Comparison of ENCODE assay signal across 11 cellular contexts in genomic region chr9:129867138-129868032, GRCh38. TPM values are rescaled to one million over a fixed set of nuclear protein-coding genes. Genes with fewer than 3 reads are reported as not detected.
DNase-seq lines count a peak whose midpoint lies in the region; ATAC-seq and TF ChIP-seq lines count a peak whose summit lies in the region.
"Had no signal": no experiment of that assay in that cellular context is flagged by ENCODE, and none has a peak within 500 bp of the region (broad histone marks: within the 10 kb centered on the region; RNA-seq: fewer than 3 reads in every experiment).

No MANE protein-coding gene starts in this region.

- no peak overlapping the region for H3K27ac ChIP-seq in endodermal cell (ENCODE audit: low read depth, low read length)

- H3K4me3 Mint-ChIP-seq in endodermal cell: no peak overlapping the region

- 80 to 89% methylated on average over 14 to 18 of the region's 18 CpGs for WGBS in endodermal cell (ENCODE audit: insufficient coverage in 1 of 2, insufficient read length in 1 of 2), 2 experiments

- peak; percentile 34 to 49 for DNase-seq in stimulated activated CD4-positive, alpha-beta T cell treated with anti-CD3 and anti-CD28 coated beads, Interleukin-2, amount 100 ng/mL, for 24 hours
- no peak for DNase-seq in stimulated activated CD4-positive, alpha-beta T cell treated with anti-CD3 and anti-CD28 coated beads, Interleukin-4, amount 100 ng/mL, for 1 hour
- DNase-seq in activated CD4-positive, alpha-beta T cell treated with anti-CD3 and anti-CD28 coated beads, Interleukin-2, amount 50 U/mL, for 48 hours: peak; percentile 36 to 41
- DNase-seq in endodermal cell (peak; percentile 77), DMS79 treated with DMSO at 0.1 percent for 48 hours (lab: John Stamatoyannopoulos, UW) (no peak), cortex of kidney (lab: John Stamatoyannopoulos, UW) (no peak)
- DNase-seq: BE2C, NCI-H2107, T1000 had no signal

- no peaks in the 10 kb centered on the region for H3K27me3 ChIP-seq in endodermal cell (ENCODE audit: control insufficient read depth, insufficient read depth, low read length, poor library complexity, severe bottlenecking)
- H3K27me3 ChIP-seq: BE2C had no signal

- no peaks in the 10 kb centered on the region for H3K9me3 ChIP-seq in endodermal cell (ENCODE audit: control insufficient read depth, low read length)
- H3K9me3 ChIP-seq: BE2C had no signal

- no peak overlapping the region for H3K27ac Mint-ChIP-seq in endodermal cell

- no peaks in the 10 kb centered on the region for H3K9me3 Mint-ChIP-seq in endodermal cell

- H3K4me1 ChIP-seq in endodermal cell (ENCODE audit: control insufficient read depth, insufficient read depth, low read length): no peaks in the 10 kb centered on the region

- ATAC-seq in HG02840 (IDR thresholded peaks at IDR 0.05; ENCODE audit: low FRiP score, unreplicated experiment) (no peak), GM19395 (IDR thresholded peaks at IDR 0.05; ENCODE audit: unreplicated experiment) (no peak)

- no peaks in the 10 kb centered on the region for H3K4me1 Mint-ChIP-seq in endodermal cell

- no peaks in the 10 kb centered on the region for H3K27me3 Mint-ChIP-seq in endodermal cell (ENCODE audit: insufficient read depth)

- H3K9ac ChIP-seq in endodermal cell (ENCODE audit: extremely low read depth, low read length, poor library complexity, severe bottlenecking): no peak overlapping the region

- H3K4me3 ChIP-seq in endodermal cell (ENCODE audit: low read length): no peak overlapping the region

- TF ChIP-seq CTCF in endodermal cell (conservative IDR thresholded peaks at IDR 0.05): peak; percentile 42

- H3K36me3 ChIP-seq in endodermal cell (ENCODE audit: control insufficient read depth, insufficient read depth, low read length): peaks cover 9% of the 10 kb centered on the region

- peaks cover 26% of the 10 kb centered on the region for H3K36me3 Mint-ChIP-seq in endodermal cell (ENCODE audit: low read depth)

RNA-seq across cellular contexts. Expression of gene USP20, which starts 32.1 kb away (rescaled TPM):
- 10 to 100 TPM; 24.4 to 25.8 TPM for total RNA-seq in endodermal cell
- 23.8 TPM for polyA plus RNA-seq in endodermal cell (2013, experiment 1 of 2)
- 20.7 TPM for polyA plus RNA-seq in endodermal cell (2013, experiment 2 of 2)

RNA-seq across cellular contexts. Expression of gene C9orf78, which starts 32.3 kb away (rescaled TPM):
- total RNA-seq in endodermal cell: 10 to 100 TPM; 29.9 to 34.1 TPM
- 42.8 TPM for polyA plus RNA-seq in endodermal cell (2013, experiment 1 of 2)
- 38.7 TPM for polyA plus RNA-seq in endodermal cell (2013, experiment 2 of 2)

RNA-seq across cellular contexts. Expression of gene TOR1A, which starts 43.4 kb away (rescaled TPM):
- 10 to 100 TPM; 48.4 to 49.9 TPM for total RNA-seq in endodermal cell
- polyA plus RNA-seq in endodermal cell (2013, experiment 1 of 2): 40.8 TPM
- 38.2 TPM for polyA plus RNA-seq in endodermal cell (2013, experiment 2 of 2)

Comparison
In these comparisons a context has a peak if more than half of its experiments do, and no peak if none do; other contexts are left out.
1. DNase-seq: peak in stimulated activated CD4-positive, alpha-beta T cell treated with anti-CD3 and anti-CD28 coated beads, Interleukin-2, amount 100 ng/mL, for 24 hours (2 of 2), activated CD4-positive, alpha-beta T cell treated with anti-CD3 and anti-CD28 coated beads, Interleukin-2, amount 50 U/mL, for 48 hours (2 of 2) and endodermal cell (single experiment); none in stimulated activated CD4-positive, alpha-beta T cell treated with anti-CD3 and anti-CD28 coated beads, Interleukin-4, amount 100 ng/mL, for 1 hour (single experiment), DMS79 treated with DMSO at 0.1 percent for 48 hours (single experiment) and cortex of kidney (single experiment).